8 cellular contexts compared by ENCODE assay signal in genomic region chr10:123154943-123155505, GRCh38. TPM values are rescaled to one million over a fixed set of nuclear protein-coding genes. Genes with fewer than 3 reads are reported as not detected.
DNase-seq lines count a peak whose midpoint lies in the region; ATAC-seq and TF ChIP-seq lines count a peak whose summit lies in the region.

No MANE protein-coding gene starts in this region.

- H3K36me3 ChIP-seq in CD4-positive, CD25-positive, alpha-beta regulatory T cell (ENCODE audit: control insufficient read depth, insufficient read depth, low read length), result peaks cover 31% of the 10 kb centered on the region
- peaks cover 24% of the 10 kb centered on the region for H3K36me3 ChIP-seq in right atrium auricular region

- peaks cover 33 to 90% (median 55%) of the 10 kb centered on the region in 4 donors for H3K4me1 Mint-ChIP-seq in CD4-positive, CD25-positive, alpha-beta regulatory T cell
- H3K4me1 Mint-ChIP-seq in activated T-cell treated with anti-CD3 and anti-CD28 coated beads, Interleukin-2, amount 50 U/mL, for 4 hours (ENCODE audit: low read depth), result peaks cover 73% of the 10 kb centered on the region

- peaks cover 27% of the 10 kb centered on the region for H3K36me3 Mint-ChIP-seq in CD4-positive, CD25-positive, alpha-beta regulatory T cell
- peaks cover 38% of the 10 kb centered on the region for H3K36me3 Mint-ChIP-seq in activated T-cell treated with anti-CD3 and anti-CD28 coated beads, Interleukin-2, amount 50 U/mL, for 4 hours (ENCODE audit: insufficient read depth)

- H3K27me3 Mint-ChIP-seq in CD4-positive, CD25-positive, alpha-beta regulatory T cell, result peaks cover 31% of the 10 kb centered on the region
- H3K27me3 Mint-ChIP-seq in activated T-cell treated with anti-CD3 and anti-CD28 coated beads, Interleukin-2, amount 50 U/mL, for 4 hours (ENCODE audit: low read depth), result peaks cover 14% of the 10 kb centered on the region

- H3K4me3 Mint-ChIP-seq in CD4-positive, CD25-positive, alpha-beta regulatory T cell, result peak overlapping the region; percentile 95 to 100 (median 100)
- H3K4me3 Mint-ChIP-seq in activated T-cell treated with anti-CD3 and anti-CD28 coated beads, Interleukin-2, amount 50 U/mL, for 4 hours, result peak overlapping the region; percentile 91

- no peaks in the 10 kb centered on the region for H3K9me3 ChIP-seq in CD4-positive, CD25-positive, alpha-beta regulatory T cell (ENCODE audit: control insufficient read depth in 2 of 2, low read length in 2 of 2)
- no peaks in the 10 kb centered on the region for H3K9me3 ChIP-seq in right atrium auricular region

- no peaks in the 10 kb centered on the region for H3K9me3 Mint-ChIP-seq in CD4-positive, CD25-positive, alpha-beta regulatory T cell
- H3K9me3 Mint-ChIP-seq in activated T-cell treated with anti-CD3 and anti-CD28 coated beads, Interleukin-2, amount 50 U/mL, for 4 hours, result no peaks in the 10 kb centered on the region

- no peak for TF ChIP-seq CTCF in right atrium auricular region (IDR thresholded peaks at IDR 0.05)

- peak overlapping the region; percentile 90 for H3K4me3 ChIP-seq in CD4-positive, CD25-positive, alpha-beta regulatory T cell (ENCODE audit: low read depth, low read length)
- peak overlapping the region; percentile 89 to 97 for H3K4me3 ChIP-seq in right atrium auricular region
- peak overlapping the region; percentile 73 to 100 (median 90) for H3K4me3 ChIP-seq in skin epidermis

- DNase-seq in CD4-positive, CD25-positive, alpha-beta regulatory T cell, result no peak
- DNase-seq in activated T-cell treated with anti-CD3 and anti-CD28 coated beads, Interleukin-2, amount 50 U/mL, for 4 hours, result no peak
- DNase-seq in right atrium auricular region (ENCODE audit: low spot score) (no peak), NCI-H446 (lab: John Stamatoyannopoulos, UW) (no peak), putamen (ENCODE audit: low spot score) (no peak)

- peaks cover 72% of the 10 kb centered on the region for H3K4me1 ChIP-seq in CD4-positive, CD25-positive, alpha-beta regulatory T cell (ENCODE audit: control insufficient read depth, insufficient read depth, low read length, poor library complexity, severe bottlenecking)
- H3K4me1 ChIP-seq in right atrium auricular region, result peaks cover 0 to 43% of the 10 kb centered on the region in 2 donors

- peak overlapping the region; percentile 82 for H3K27ac ChIP-seq in CD4-positive, CD25-positive, alpha-beta regulatory T cell (ENCODE audit: insufficient read depth, low read length, poor library complexity, severe bottlenecking)
- H3K27ac ChIP-seq in right atrium auricular region (peak overlapping the region; percentile 90 to 94), skin epidermis (peak overlapping the region in 20 of 21 experiments; percentile 74 to 97 (median 89))

- peak overlapping the region; percentile 86 to 97 (median 92) for H3K27ac Mint-ChIP-seq in CD4-positive, CD25-positive, alpha-beta regulatory T cell

- peaks cover 8% of the 10 kb centered on the region for H3K27me3 ChIP-seq in CD4-positive, CD25-positive, alpha-beta regulatory T cell (ENCODE audit: control insufficient read depth, insufficient read depth, low read length)
- peaks cover 25 to 26% of the 10 kb centered on the region in 2 donors for H3K27me3 ChIP-seq in right atrium auricular region

- ATAC-seq in CD4-positive, CD25-positive, alpha-beta regulatory T cell (ENCODE audit: low read depth in 2 of 2), result no peak
- ATAC-seq in GM19397 (IDR thresholded peaks at IDR 0.05; ENCODE audit: unreplicated experiment) (peak; percentile 14), HG03442 (IDR thresholded peaks at IDR 0.05; ENCODE audit: unreplicated experiment) (peak; percentile 1)
- ATAC-seq in activated T-cell treated with anti-CD3 and anti-CD28 coated beads, Interleukin-2, amount 50 U/mL, for 4 hours, result peak; percentile 2 to 4

RNA-seq across cellular contexts. Expression of gene BUB3, which starts 0.8 kb away (rescaled TPM):
- total RNA-seq in CD4-positive, CD25-positive, alpha-beta regulatory T cell, result 162 TPM
- 100 to 1,000 TPM; 311 to 369 (median 336) TPM for polyA plus RNA-seq in CD4-positive, CD25-positive, alpha-beta regulatory T cell
- 100 to 1,000 TPM; 169 to 185 (median 173) TPM for total RNA-seq in activated T-cell treated with anti-CD3 and anti-CD28 coated beads, Interleukin-2, amount 50 U/mL, for 4 hours
- total RNA-seq in right atrium auricular region, result 10 to 100 TPM; 35.4 to 36.9 TPM

RNA-seq across cellular contexts. Expression of gene HMX2, which starts 7.1 kb away (rescaled TPM):
- total RNA-seq in CD4-positive, CD25-positive, alpha-beta regulatory T cell, result not detected
- under 1 TPM in 1 of 4 donors, not detected in 3; 0.37 TPM for polyA plus RNA-seq in CD4-positive, CD25-positive, alpha-beta regulatory T cell
- total RNA-seq in activated T-cell treated with anti-CD3 and anti-CD28 coated beads, Interleukin-2, amount 50 U/mL, for 4 hours, result under 1 TPM in 1 of 3 donors, not detected in 2; 0.11 TPM
- not detected for total RNA-seq in right atrium auricular region

RNA-seq across cellular contexts. Expression of gene HMX3, which starts 19.3 kb away (rescaled TPM):
- total RNA-seq in CD4-positive, CD25-positive, alpha-beta regulatory T cell, result not detected
- polyA plus RNA-seq in CD4-positive, CD25-positive, alpha-beta regulatory T cell, result not detected
- under 1 TPM in 1 of 3 donors, not detected in 2; 0.16 TPM for total RNA-seq in activated T-cell treated with anti-CD3 and anti-CD28 coated beads, Interleukin-2, amount 50 U/mL, for 4 hours
- total RNA-seq in right atrium auricular region, result not detected

Comparison
In these comparisons a context has a peak if more than half of its experiments do, and no peak if none do; other contexts are left out.
1. ATAC-seq: peak in GM19397 (single experiment), HG03442 (single experiment) and activated T-cell treated with anti-CD3 and anti-CD28 coated beads, Interleukin-2, amount 50 U/mL, for 4 hours (2 of 2); none in CD4-positive, CD25-positive, alpha-beta regulatory T cell (0 of 2).
2. Peak in every context shown above with its lines, with median percentiles within 50 percentile points of each other: H3K27ac ChIP-seq and H3K4me3 ChIP-seq.